15 cellular contexts compared by ENCODE assay signal in genomic region chr17:3788200-3788599, GRCh38. TPM values are rescaled to one million over a fixed set of nuclear protein-coding genes. Genes with fewer than 3 reads are reported as not detected.
DNase-seq lines count a peak whose midpoint lies in the region; ATAC-seq and TF ChIP-seq lines count a peak whose summit lies in the region.
"Had no signal": no experiment of that assay in that cellular context is flagged by ENCODE, and none has a peak within 500 bp of the region (broad histone marks: within the 10 kb centered on the region; RNA-seq: fewer than 3 reads in every experiment).

No MANE protein-coding gene starts in this region.

- H3K4me1 Mint-ChIP-seq in progenitor cell of endocrine pancreas (ENCODE audit: low read depth): no peaks in the 10 kb centered on the region
- H3K4me1 Mint-ChIP-seq: neural crest cell had no signal

- peak; percentile 19 for DNase-seq in NCI-H748 (lab: John Stamatoyannopoulos, UW; ENCODE audit: unreplicated experiment)
- DNase-seq in NCI-H748 treated with DMSO at 0.1 percent for 48 hours (lab: John Stamatoyannopoulos, UW): no peak
- DNase-seq in GF-D8 (lab: John Stamatoyannopoulos, UW): peak; percentile 2
- peak in 2 of 3 donors; percentile 47 to 76 for DNase-seq in Peyer's patch
- no peak for DNase-seq in left lung
- no peak for DNase-seq in stimulated activated naive CD4-positive, alpha-beta T cell (lab: John Stamatoyannopoulos, UW)
- DNase-seq in progenitor cell of endocrine pancreas (ENCODE audit: low spot score, unreplicated experiment): no peak
- no peak for DNase-seq in H4 (ENCODE audit: low spot score)
- DNase-seq: Caco-2, NCI-H1092 had no signal

- H3K27me3 ChIP-seq in Peyer's patch (no peaks in the 10 kb centered on the region), left lung (no peaks in the 10 kb centered on the region)
- H3K27me3 ChIP-seq: right atrium auricular region had no signal

- H3K27ac Mint-ChIP-seq in progenitor cell of endocrine pancreas: no peak overlapping the region
- H3K27ac Mint-ChIP-seq: memory B cell had no signal

- no peak overlapping the region for H3K4me3 Mint-ChIP-seq in progenitor cell of endocrine pancreas (ENCODE audit: low read depth)
- H3K4me3 Mint-ChIP-seq: memory B cell, neural crest cell had no signal

- no peaks in the 10 kb centered on the region for H3K9me3 Mint-ChIP-seq in progenitor cell of endocrine pancreas (ENCODE audit: low read depth)
- H3K9me3 Mint-ChIP-seq: memory B cell, neural crest cell had no signal

- no peak for TF ChIP-seq POLR2A in Peyer's patch (IDR thresholded peaks at IDR 0.05)

- H3K36me3 Mint-ChIP-seq in progenitor cell of endocrine pancreas (ENCODE audit: insufficient read depth): no peaks in the 10 kb centered on the region
- H3K36me3 Mint-ChIP-seq: memory B cell had no signal

- no peak for TF ChIP-seq CTCF in Peyer's patch (IDR thresholded peaks at IDR 0.05)
- no peak for TF ChIP-seq CTCF in left lung (IDR thresholded peaks at IDR 0.05)
- TF ChIP-seq CTCF in progenitor cell of endocrine pancreas (IDR thresholded peaks at IDR 0.05; ENCODE audit: unreplicated experiment): no peak

- no peaks in the 10 kb centered on the region for H3K9me3 ChIP-seq in Peyer's patch
- no peaks in the 10 kb centered on the region for H3K9me3 ChIP-seq in left lung
- H3K9me3 ChIP-seq: A549, Caco-2, right atrium auricular region, thoracic aorta had no signal

- peak; percentile 66 for ATAC-seq in left lung

- H3K36me3 ChIP-seq in Peyer's patch (no peaks in the 10 kb centered on the region), left lung (no peaks in the 10 kb centered on the region)
- H3K36me3 ChIP-seq: right atrium auricular region, thoracic aorta had no signal

- intact Hi-C loops in left lung (cut with DNase I): no loop called here

- H3K4me3 ChIP-seq in Peyer's patch (no peak overlapping the region), left lung (no peak overlapping the region)
- H3K4me3 ChIP-seq: A549, right atrium auricular region, thoracic aorta had no signal

- H3K27me3 Mint-ChIP-seq in progenitor cell of endocrine pancreas: no peaks in the 10 kb centered on the region
- H3K27me3 Mint-ChIP-seq: memory B cell had no signal

- H3K27ac ChIP-seq in Peyer's patch: no peak overlapping the region
- H3K27ac ChIP-seq in left lung: no peak overlapping the region
- H3K27ac ChIP-seq: right atrium auricular region, thoracic aorta had no signal

- H3K4me1 ChIP-seq in Peyer's patch: no peaks in the 10 kb centered on the region
- peaks cover 0 to 15% of the 10 kb centered on the region in 2 donors for H3K4me1 ChIP-seq in left lung
- H3K4me1 ChIP-seq: Caco-2, right atrium auricular region had no signal

RNA-seq across cellular contexts. Expression of gene ITGAE, which starts 12.8 kb away (rescaled TPM):
- total RNA-seq in Peyer's patch: 10 to 100 TPM; 14.9 to 41.8 (median 31.5) TPM
- 10 to 100 TPM; 21.0 to 30.5 TPM for total RNA-seq in left lung
- 28.0 and 29.0 TPM in 2 replicates for total RNA-seq in progenitor cell of endocrine pancreas
- total RNA-seq in H4 (2014; rRNA removed; shearing (Covaris generic)): 37.6 and 43.0 TPM in 2 replicates

RNA-seq across cellular contexts. Expression of gene NCBP3, which starts 57.8 kb away (rescaled TPM):
- total RNA-seq in Peyer's patch: 10 to 100 TPM; 24.8 to 41.6 (median 32.2) TPM
- total RNA-seq in left lung: 10 to 100 TPM; 30.6 to 31.8 TPM
- 90.4 and 90.9 TPM in 2 replicates for total RNA-seq in progenitor cell of endocrine pancreas
- 4.4 and 6.9 TPM in 2 replicates for total RNA-seq in H4 (2014; rRNA removed; shearing (Covaris generic))

Comparison
In these comparisons a context has a peak if more than half of its experiments do, and no peak if none do; other contexts are left out.
1. DNase-seq: peak in NCI-H748 (single experiment), GF-D8 (single experiment) and Peyer's patch (2 of 3); none in NCI-H748 treated with DMSO at 0.1 percent for 48 hours (single experiment), left lung (0 of 2), stimulated activated naive CD4-positive, alpha-beta T cell (0 of 6), progenitor cell of endocrine pancreas (single experiment) and H4 (single experiment).